In genomic region chr7:128166603-128167315, GRCh38 we compare ENCODE assay signal across 9 cellular contexts.
DNase-seq lines count a peak whose midpoint lies in the region; ATAC-seq and TF ChIP-seq lines count a peak whose summit lies in the region.
"Had no signal": no experiment of that assay in that cellular context is flagged by ENCODE, and none has a peak within 500 bp of the region (broad histone marks: within the 10 kb centered on the region; RNA-seq: fewer than 3 reads in every experiment).

No MANE protein-coding gene starts in this region.

- H3K4me1 Mint-ChIP-seq in nephron progenitor cell, result peaks cover 14% of the 10 kb centered on the region

- H3K27ac ChIP-seq in OCI-LY1 (ENCODE audit: low read depth, low read length, poor library complexity, severe bottlenecking), result no peak overlapping the region
- H3K27ac ChIP-seq: C4-2B had no signal

- H4K20me1 ChIP-seq in OCI-LY1 (ENCODE audit: insufficient read depth, low read length), result no peaks in the 10 kb centered on the region

- no peak overlapping the region for H2AFZ ChIP-seq in OCI-LY1 (ENCODE audit: low read length)

- H3K9me3 ChIP-seq in OCI-LY1 (ENCODE audit: low read length) (no peaks in the 10 kb centered on the region), endocrine pancreas (ENCODE audit: control insufficient read depth, low read length) (no peaks in the 10 kb centered on the region)

- peak overlapping the region; percentile 57 for H3K4me2 ChIP-seq in OCI-LY1 (ENCODE audit: low read length)

- H3K9ac ChIP-seq in OCI-LY1 (ENCODE audit: low read length) (no peak overlapping the region), endocrine pancreas (ENCODE audit: control insufficient read depth, insufficient read depth, low read length) (peak overlapping the region; percentile 71)

- no peak overlapping the region for H3K27ac Mint-ChIP-seq in nephron progenitor cell

- no peaks in the 10 kb centered on the region for H3K36me3 Mint-ChIP-seq in nephron progenitor cell (ENCODE audit: low read depth)

- H3K4me3 Mint-ChIP-seq in nephron progenitor cell, result peak overlapping the region; percentile 78

- peak; percentile 38 to 55 for DNase-seq in NCI-H2081 (lab: John Stamatoyannopoulos, UW)
- no peak for DNase-seq in NCI-H2081 treated with DMSO at 0.1 percent for 48 hours (lab: John Stamatoyannopoulos, UW)
- DNase-seq in nephron progenitor cell, result peak; percentile 44
- DNase-seq in T1000 (lab: John Stamatoyannopoulos, UW), result no peak
- DNase-seq in epidermal melanocyte (ENCODE audit: insufficient read length, low spot score), result no peak

- H3K4me1 ChIP-seq in OCI-LY1 (ENCODE audit: insufficient read depth, low read length, severe bottlenecking) (peaks cover 6% of the 10 kb centered on the region), endocrine pancreas (ENCODE audit: control insufficient read depth, insufficient read depth, low read length) (no peaks in the 10 kb centered on the region)

- no peaks in the 10 kb centered on the region for H3F3A ChIP-seq in OCI-LY1 (ENCODE audit: insufficient read depth, low read length)

- no peaks in the 10 kb centered on the region for H3K36me3 ChIP-seq in OCI-LY1 (ENCODE audit: insufficient read depth, low read length)
- no peaks in the 10 kb centered on the region for H3K36me3 ChIP-seq in endocrine pancreas (ENCODE audit: control insufficient read depth, insufficient read depth, low read length)

- H3K9me2 ChIP-seq in OCI-LY1 (ENCODE audit: low read depth, low read length), result no peaks in the 10 kb centered on the region

- no peaks in the 10 kb centered on the region for H3K9me3 Mint-ChIP-seq in nephron progenitor cell

- no peak for ATAC-seq in HG03196 (IDR thresholded peaks at IDR 0.05; ENCODE audit: unreplicated experiment)

- H3K79me2 ChIP-seq in OCI-LY1 (ENCODE audit: insufficient read depth, low read length), result no peaks in the 10 kb centered on the region

- H3K4me3 ChIP-seq in OCI-LY1 (ENCODE audit: low read depth, low read length, poor library complexity, severe bottlenecking) (peak overlapping the region; percentile 46), endocrine pancreas (ENCODE audit: control insufficient read depth, insufficient read depth, low read length) (no peak overlapping the region)

- H3K27me3 Mint-ChIP-seq in nephron progenitor cell (ENCODE audit: low read depth, poor library complexity), result peaks cover 94% of the 10 kb centered on the region

- H3K27me3 ChIP-seq in OCI-LY1 (ENCODE audit: insufficient read depth, low read length), result peaks cover 19% of the 10 kb centered on the region; the same call in 1 of the 2 replicates
- H3K27me3 ChIP-seq in endocrine pancreas (ENCODE audit: control insufficient read depth, insufficient read depth, low read length), result no peaks in the 10 kb centered on the region

- TF ChIP-seq CTCF in OCI-LY1 (IDR thresholded peaks at IDR 0.05; ENCODE audit: low read length) (no peak), nephron progenitor cell (IDR thresholded peaks at IDR 0.05) (no peak)

Comparison
In these comparisons a context has a peak if more than half of its experiments do, and no peak if none do; other contexts are left out.
1. DNase-seq: peak in NCI-H2081 (2 of 2) and nephron progenitor cell (single experiment); none in NCI-H2081 treated with DMSO at 0.1 percent for 48 hours (single experiment), T1000 (single experiment) and epidermal melanocyte (single experiment).